In the genomic region with DNA sequence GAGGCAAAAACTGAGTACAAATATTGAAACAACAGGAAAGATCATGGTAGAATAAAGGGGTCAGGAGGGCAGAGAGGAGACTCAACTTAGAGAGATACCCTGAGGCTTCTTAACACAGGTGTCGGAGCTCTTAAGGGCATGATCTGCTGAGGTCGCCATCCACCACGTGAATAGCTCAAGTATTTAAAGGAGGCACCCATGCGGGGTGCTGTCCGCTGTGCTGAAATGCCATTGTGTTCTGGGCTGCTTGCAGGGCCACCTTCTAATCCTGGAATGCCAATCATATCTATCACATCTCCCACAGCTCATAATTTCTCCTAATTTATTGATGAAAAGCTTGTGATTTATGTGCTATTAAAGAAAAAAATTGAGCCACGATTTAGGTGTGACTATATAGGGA, we compare ENCODE assay signal across 9 cellular contexts.
A peak's percentile ranks its signal among the peaks of the same experiment; 100 is the strongest.
DNase-seq lines count a peak whose midpoint lies in the region; ATAC-seq, FAIRE-seq and TF ChIP-seq lines count a peak whose summit lies in the region.
"Had no signal": no experiment of that assay in that cellular context is flagged by ENCODE, and none has a peak within 500 bp of the region (broad histone marks: within the 10 kb centered on the region; RNA-seq: fewer than 3 reads in every experiment).

No MANE protein-coding gene starts in this region.

- H3K36me3 ChIP-seq in SK-N-SH (replicated peaks in 1 of 2; ENCODE audit: control insufficient read depth in 1 of 2, insufficient read depth in 2 of 2, low read length in 1 of 2) (no peaks in the 10 kb centered on the region), GM12878 (ENCODE audit: control insufficient read depth in 2 of 2, insufficient read depth in 2 of 2, low read length in 1 of 2) (no peaks in the 10 kb centered on the region), mucosa of descending colon (ENCODE audit: low read depth) (no peaks in the 10 kb centered on the region)

- TF ChIP-seq RAD21 in SK-N-SH (IDR thresholded peaks at IDR 0.05; ENCODE audit: low read length) (no peak), GM12878 (IDR thresholded peaks at IDR 0.05; ENCODE audit: insufficient read depth, low read depth, low read length) (no peak)

- POLR2A ChIA-PET in SK-N-SH (lab: Yijun Ruan, JAX) (no interaction called here), GM12878 (lab: Charles Lee) (no interaction called here)

- ATAC-seq in SK-N-SH treated with all-trans-retinoic acid at 6 μM for 48 hours (no peak), GM12878 (no peak), mucosa of descending colon (no peak), GM18505 (IDR thresholded peaks at IDR 0.05; ENCODE audit: unreplicated experiment) (no peak)
- no peak for ATAC-seq in stimulated activated memory B cell treated with anti-CD40 and anti-IgM and Interleukin-4, amounts not matched to agents 10 μg/mL and 1 μg/mL and 100 μg/mL, for 72 hours

- DNase-seq in SK-N-SH: no peak
- DNase-seq in LNCaP clone FGC (ENCODE audit: low read depth): peak; percentile 1
- DNase-seq in GM12878 (ENCODE audit: low read depth, low spot score): no peak
- peak in 2 of 3 donors; percentile 24 to 27 for DNase-seq in mucosa of descending colon
- no peak for DNase-seq in activated gamma-delta T cell treated with Interleukin-2 at 50 U/mL for 16 hours
- DNase-seq: dorsolateral prefrontal cortex had no signal

- no TSS peak for BruUV-seq in GM12878 (replicated peaks; lab: Mats Ljungman, UMichigan)

- intact Hi-C loops in GM12878 (cut with micrococcal nuclease; ENCODE audit: unreplicated experiment): no loop called here
- intact Hi-C loops in mucosa of descending colon (cut with DNase I, micrococcal nuclease): no loop called here

- FAIRE-seq in GM12878 (lab: Jason Lieb, UNC): no peak

- TF ChIP-seq POLR2A in GM12878 (IDR thresholded peaks at IDR 0.05; ENCODE audit: low read depth, low read length) (no peak), GM18505 (IDR thresholded peaks at IDR 0.05; ENCODE audit: borderline replicate concordance, extremely low read depth, insufficient read depth, insufficient read length) (no peak)

- SMC1A ChIA-PET in GM12878 (lab: Charles Lee; ENCODE audit: uncharacterized antibody, unreplicated experiment): interaction anchor here (0.6 kb wide), 1 partner anchor 937 kb away, joined by 3 read pairs; no protein-coding TSS in a partner anchor

- H3F3A ChIP-seq in SK-N-SH (replicated peaks; ENCODE audit: insufficient read depth): no peaks in the 10 kb centered on the region

- no peaks in the 10 kb centered on the region for H3K9me3 Mint-ChIP-seq in stimulated activated memory B cell treated with anti-CD40 and anti-IgM and Interleukin-4, amounts not matched to agents 10 μg/mL and 1 μg/mL and 100 μg/mL, for 72 hours

- H3K79me2 ChIP-seq in SK-N-SH (ENCODE audit: insufficient read depth): no peaks in the 10 kb centered on the region
- no peaks in the 10 kb centered on the region for H3K79me2 ChIP-seq in GM12878 (ENCODE audit: control insufficient read depth, insufficient read depth, low read length)

- no peaks in the 10 kb centered on the region for H3K9me2 ChIP-seq in SK-N-SH

- H3K4me1 Mint-ChIP-seq in stimulated activated memory B cell treated with anti-CD40 and anti-IgM and Interleukin-4, amounts not matched to agents 10 μg/mL and 1 μg/mL and 100 μg/mL, for 72 hours: no peaks in the 10 kb centered on the region

- TF ChIP-seq CTCF in SK-N-SH (IDR thresholded peaks at IDR 0.05): no peak
- TF ChIP-seq CTCF in LNCaP clone FGC (IDR thresholded peaks at IDR 0.05; ENCODE audit: control insufficient read depth, extremely low read depth, insufficient read depth): no peak
- no peak for TF ChIP-seq CTCF in GM12878 (IDR thresholded peaks at IDR 0.05 in 2 of 3, conservative IDR thresholded peaks at IDR 0.05 in 1 of 3; ENCODE audit: control insufficient read depth in 2 of 3, extremely low read depth in 1 of 3, insufficient read depth in 1 of 3, low read depth in 3 of 3, low read length in 3 of 3)
- no peak for TF ChIP-seq CTCF in mucosa of descending colon (IDR thresholded peaks at IDR 0.05)

- no peak overlapping the region for H3K27ac ChIP-seq in SK-N-SH (ENCODE audit: low read depth in 2 of 2, low read length in 1 of 2)
- no peak overlapping the region for H3K27ac ChIP-seq in GM12878 (ENCODE audit: control insufficient read depth, insufficient read depth)
- H3K27ac ChIP-seq: dorsolateral prefrontal cortex had no signal

- WGBS in SK-N-SH (ENCODE audit: low lambda C conversion rate): 47% methylated on average over 6 of the region's 6 CpGs
- WGBS in GM12878 (ENCODE audit: insufficient coverage, insufficient replicate concordance, low lambda C conversion rate, missing lambda C conversion rate): 2% methylated on average over 6 of the region's 6 CpGs

- H2AFZ ChIP-seq in SK-N-SH (ENCODE audit: low read depth): no peak overlapping the region
- H2AFZ ChIP-seq in GM12878 (ENCODE audit: control insufficient read depth, low read depth, low read length): no peak overlapping the region

- TF ChIP-seq EP300 in SK-N-SH (IDR thresholded peaks at IDR 0.05; ENCODE audit: borderline replicate concordance in 1 of 2, low read depth in 1 of 2, low read length in 1 of 2): no peak
- no peak for TF ChIP-seq EP300 in GM12878 (IDR thresholded peaks at IDR 0.05; ENCODE audit: borderline replicate concordance in 1 of 2, control insufficient read depth in 1 of 2, low read depth in 2 of 2, low read length in 2 of 2)

- in situ Hi-C loops in GM12878 (cut with MboI): no loop called here

- CTCF ChIA-PET in SK-N-SH (lab: Yijun Ruan, JAX): interaction anchor here (1.1 to 3.3 kb wide), 2 partner anchors 71 to 87 kb away, joined by 4 to 13 read pairs; no protein-coding TSS in a partner anchor
- CTCF ChIA-PET in GM12878 (lab: Yijun Ruan, JAX): interaction anchor here (1.3 kb wide), 1 partner anchor 107 kb away, joined by 3 read pairs; no protein-coding TSS in a partner anchor

- RAD21 ChIA-PET in GM12878 (lab: Charles Lee; ENCODE audit: unreplicated experiment): interaction anchor here (1.1 kb wide), 1 partner anchor 71 kb away, joined by 5 read pairs; no protein-coding TSS in a partner anchor

- H3K27me3 ChIP-seq in SK-N-SH (ENCODE audit: insufficient read depth) (no peaks in the 10 kb centered on the region), GM12878 (replicated peaks in 1 of 2; ENCODE audit: control insufficient read depth in 2 of 2, insufficient read depth in 2 of 2, low read length in 1 of 2) (no peaks in the 10 kb centered on the region; a peak in 1 of 4 replicates)

- no peak overlapping the region for H3K4me2 ChIP-seq in SK-N-SH
- H3K4me2 ChIP-seq in GM12878 (ENCODE audit: control insufficient read depth, insufficient read depth): no peak overlapping the region

- no peaks in the 10 kb centered on the region for H4K20me1 ChIP-seq in SK-N-SH (ENCODE audit: insufficient read depth)
- no peaks in the 10 kb centered on the region for H4K20me1 ChIP-seq in GM12878 (ENCODE audit: control insufficient read depth, insufficient read depth)

- H3K27ac Mint-ChIP-seq in stimulated activated memory B cell treated with anti-CD40 and anti-IgM and Interleukin-4, amounts not matched to agents 10 μg/mL and 1 μg/mL and 100 μg/mL, for 72 hours: no peak overlapping the region

- H3K9ac ChIP-seq in SK-N-SH: no peak overlapping the region
- no peak overlapping the region for H3K9ac ChIP-seq in GM12878 (ENCODE audit: control insufficient read depth, insufficient read depth, low read length)

- peaks cover 23% of the 10 kb centered on the region for H3K27me3 Mint-ChIP-seq in stimulated activated memory B cell treated with anti-CD40 and anti-IgM and Interleukin-4, amounts not matched to agents 10 μg/mL and 1 μg/mL and 100 μg/mL, for 72 hours

- no peak overlapping the region for H3K4me3 ChIP-seq in SK-N-SH (ENCODE audit: low read depth in 2 of 2, low read length in 1 of 2)
- no peak overlapping the region for H3K4me3 ChIP-seq in LNCaP clone FGC (ENCODE audit: low read depth, low read length)
- no peak overlapping the region for H3K4me3 ChIP-seq in GM12878
- no peak overlapping the region for H3K4me3 ChIP-seq in mucosa of descending colon
- H3K4me3 ChIP-seq: dorsolateral prefrontal cortex had no signal

- no peaks in the 10 kb centered on the region for H3K4me1 ChIP-seq in SK-N-SH (ENCODE audit: control insufficient read depth in 1 of 2, insufficient read depth in 2 of 2, low read depth in 1 of 2, low read length in 1 of 2)
- no peaks in the 10 kb centered on the region for H3K4me1 ChIP-seq in GM12878 (ENCODE audit: control insufficient read depth, insufficient read depth, low read length)
- no peaks in the 10 kb centered on the region for H3K4me1 ChIP-seq in mucosa of descending colon (ENCODE audit: low read depth)

- no peaks in the 10 kb centered on the region for H3K9me3 ChIP-seq in SK-N-SH
- no peaks in the 10 kb centered on the region for H3K9me3 ChIP-seq in GM12878 (replicated peaks; ENCODE audit: control insufficient read depth, insufficient read depth, low read length)
- H3K9me3 ChIP-seq in mucosa of descending colon: no peaks in the 10 kb centered on the region

- H3K4me3 Mint-ChIP-seq in stimulated activated memory B cell treated with anti-CD40 and anti-IgM and Interleukin-4, amounts not matched to agents 10 μg/mL and 1 μg/mL and 100 μg/mL, for 72 hours: no peak overlapping the region

- no peaks in the 10 kb centered on the region for H3K36me3 Mint-ChIP-seq in stimulated activated memory B cell treated with anti-CD40 and anti-IgM and Interleukin-4, amounts not matched to agents 10 μg/mL and 1 μg/mL and 100 μg/mL, for 72 hours

TF ChIP-seq in SK-N-SH, 30 proteins besides CTCF, POLR2A, EP300 and RAD21 (continues in another document):
- no peak for TF ChIP-seq SMC3 (IDR thresholded peaks at IDR 0.05; ENCODE audit: low read depth, low read length)

TF ChIP-seq in SK-N-SH treated with all-trans-retinoic acid at 6 μM for 48 hours, 23 proteins besides CTCF, POLR2A, EP300 and RAD21 (continues in another document):
- TF ChIP-seq BACH2 (CRISPR knock-in tag; IDR thresholded peaks at IDR 0.05; ENCODE audit: borderline replicate concordance) (no peak), ZNF8 (CRISPR knock-in tag; IDR thresholded peaks at IDR 0.05) (no peak), PPARA (CRISPR knock-in tag; IDR thresholded peaks at IDR 0.05; ENCODE audit: borderline replicate concordance) (no peak), ESRRG (CRISPR knock-in tag; IDR thresholded peaks at IDR 0.05) (no peak), ISL1 (CRISPR knock-in tag; IDR thresholded peaks at IDR 0.05) (no peak), GLIS3 (CRISPR knock-in tag; IDR thresholded peaks at IDR 0.05) (no peak), SNAI2 (CRISPR knock-in tag; IDR thresholded peaks at IDR 0.05) (no peak), ZNF565 (CRISPR knock-in tag; conservative IDR thresholded peaks at IDR 0.05; ENCODE audit: low read depth) (no peak)

Comparison
In these comparisons a context has a peak if more than half of its experiments do, and no peak if none do; other contexts are left out.
1. DNase-seq: peak in LNCaP clone FGC (single experiment) and mucosa of descending colon (2 of 3); none in SK-N-SH (single experiment), GM12878 (single experiment) and activated gamma-delta T cell treated with Interleukin-2 at 50 U/mL for 16 hours (single experiment).
2. Of the 26 proteins assayed by ChIP-seq in both GM12878 and SK-N-SH: peak only in GM12878: none; only in SK-N-SH: none; in both: REST; in neither: 25.